In genomic region chr7:100629117-100629711, GRCh38 we compare ENCODE assay signal across 9 cellular contexts.
DNase-seq lines count a peak whose midpoint lies in the region; TF ChIP-seq lines count a peak whose summit lies in the region.
"Had no signal": no experiment of that assay in that cellular context is flagged by ENCODE, and none has a peak within 500 bp of the region (broad histone marks: within the 10 kb centered on the region; RNA-seq: fewer than 3 reads in every experiment).

No MANE protein-coding gene starts in this region.

- H3K4me1 ChIP-seq in adipocyte (ENCODE audit: control insufficient read depth, insufficient read depth, low read length), result peaks cover 8% of the 10 kb centered on the region

- TF ChIP-seq POLR2A in NB4 (IDR thresholded peaks at IDR 0.05; ENCODE audit: extremely low read depth, insufficient read length), result no peak

- DNase-seq in activated CD8-positive, alpha-beta memory T cell treated with anti-CD3 and anti-CD28 coated beads for 24 hours, result peak; percentile 63
- no peak for DNase-seq in activated CD8-positive, alpha-beta memory T cell treated with anti-CD3 and anti-CD28 coated beads, Interleukin-2, amount 50 U/mL, for 4 hours
- DNase-seq in NB4 (ENCODE audit: low read depth) (peak; percentile 83), adipocyte (ENCODE audit: low read depth) (peak; percentile 19), retinal pigment epithelial cell (ENCODE audit: low read depth) (no peak), AG08395 (ENCODE audit: low spot score) (no peak), NCI-H526 treated with DMSO at 0.1 percent for 48 hours (lab: John Stamatoyannopoulos, UW) (no peak), DMS79 treated with DMSO at 0.1 percent for 48 hours (lab: John Stamatoyannopoulos, UW) (no peak)
- DNase-seq: heart right ventricle had no signal

- H3K27me3 ChIP-seq in adipocyte (replicated peaks; ENCODE audit: control insufficient read depth, insufficient read depth, low read length), result peaks cover 10% of the 10 kb centered on the region

- no peaks in the 10 kb centered on the region for H3K9me3 ChIP-seq in adipocyte (ENCODE audit: control insufficient read depth, low read length)
- H3K9me3 ChIP-seq: heart right ventricle had no signal

- TF ChIP-seq CTCF in NB4 (IDR thresholded peaks at IDR 0.05; ENCODE audit: low read depth, low read length) (peak; percentile 86), retinal pigment epithelial cell (conservative IDR thresholded peaks at IDR 0.05; ENCODE audit: low read depth, low read length) (peak; percentile 62)

- H3K4me3 ChIP-seq in NB4 (ENCODE audit: low read depth, low read length) (no peak overlapping the region), adipocyte (ENCODE audit: low read length) (no peak overlapping the region), retinal pigment epithelial cell (ENCODE audit: low read length) (no peak overlapping the region)
- H3K4me3 ChIP-seq: heart right ventricle had no signal

- H3K36me3 ChIP-seq in adipocyte (ENCODE audit: control insufficient read depth, insufficient read depth, low read length, severe bottlenecking), result no peaks in the 10 kb centered on the region
- H3K36me3 ChIP-seq: heart right ventricle had no signal

- H3K9ac ChIP-seq in adipocyte (ENCODE audit: low read length), result no peak overlapping the region

Comparison
In these comparisons a context has a peak if more than half of its experiments do, and no peak if none do; other contexts are left out.
1. DNase-seq: peak in activated CD8-positive, alpha-beta memory T cell treated with anti-CD3 and anti-CD28 coated beads for 24 hours (single experiment), NB4 (single experiment) and adipocyte (single experiment); none in activated CD8-positive, alpha-beta memory T cell treated with anti-CD3 and anti-CD28 coated beads, Interleukin-2, amount 50 U/mL, for 4 hours (single experiment), retinal pigment epithelial cell (single experiment), AG08395 (single experiment), NCI-H526 treated with DMSO at 0.1 percent for 48 hours (single experiment) and DMS79 treated with DMSO at 0.1 percent for 48 hours (single experiment).